Comparison of ENCODE assay signal across 1 cellular context in the genomic region with DNA sequence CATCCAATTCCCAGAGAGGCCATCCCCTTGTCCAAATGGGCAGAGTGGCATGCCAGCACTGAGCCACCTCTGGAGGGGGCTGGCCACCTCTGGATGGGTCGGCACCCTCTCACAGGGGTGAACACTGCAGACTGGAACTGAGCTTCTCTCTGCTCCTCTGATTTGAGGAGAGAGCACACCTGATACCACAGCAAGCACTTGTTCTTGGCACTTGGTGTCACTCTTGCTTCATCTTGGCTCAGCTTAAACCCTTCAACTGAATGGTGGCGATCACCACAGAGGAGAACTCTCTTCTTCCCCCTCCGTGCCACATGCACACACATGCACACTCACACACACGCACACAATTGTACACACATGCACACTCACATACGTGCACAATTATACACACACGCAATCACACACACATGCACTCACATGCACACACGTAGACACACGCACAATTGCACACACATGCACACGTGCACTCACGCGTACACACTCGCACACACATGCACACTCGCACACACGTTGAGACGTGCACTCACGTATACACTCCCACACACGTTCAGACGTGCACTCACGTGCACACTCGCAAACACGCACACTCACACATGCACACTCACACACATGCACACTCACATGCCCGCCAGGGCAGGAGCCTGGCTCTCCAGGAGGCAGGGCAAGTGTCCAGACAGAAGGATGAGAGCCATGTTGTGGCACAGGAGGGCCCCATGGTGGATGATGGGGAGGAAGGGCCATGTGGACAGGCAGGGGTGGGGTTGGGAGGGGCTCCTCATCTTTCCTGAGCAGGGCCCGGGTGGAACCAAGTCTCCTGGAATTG.
TF ChIP-seq lines count a peak whose summit lies in the region.

No MANE protein-coding gene starts in this region.

TF ChIP-seq in GM23338, 12 proteins besides CTCF, POLR2A, EP300 and RAD21 (continued from another document):
- TF ChIP-seq ZNF462 (CRISPR knock-in tag; IDR thresholded peaks at IDR 0.05) (no peak), STAT1 (IDR thresholded peaks at IDR 0.05; ENCODE audit: unreplicated experiment) (no peak)
